In the genomic region with DNA sequence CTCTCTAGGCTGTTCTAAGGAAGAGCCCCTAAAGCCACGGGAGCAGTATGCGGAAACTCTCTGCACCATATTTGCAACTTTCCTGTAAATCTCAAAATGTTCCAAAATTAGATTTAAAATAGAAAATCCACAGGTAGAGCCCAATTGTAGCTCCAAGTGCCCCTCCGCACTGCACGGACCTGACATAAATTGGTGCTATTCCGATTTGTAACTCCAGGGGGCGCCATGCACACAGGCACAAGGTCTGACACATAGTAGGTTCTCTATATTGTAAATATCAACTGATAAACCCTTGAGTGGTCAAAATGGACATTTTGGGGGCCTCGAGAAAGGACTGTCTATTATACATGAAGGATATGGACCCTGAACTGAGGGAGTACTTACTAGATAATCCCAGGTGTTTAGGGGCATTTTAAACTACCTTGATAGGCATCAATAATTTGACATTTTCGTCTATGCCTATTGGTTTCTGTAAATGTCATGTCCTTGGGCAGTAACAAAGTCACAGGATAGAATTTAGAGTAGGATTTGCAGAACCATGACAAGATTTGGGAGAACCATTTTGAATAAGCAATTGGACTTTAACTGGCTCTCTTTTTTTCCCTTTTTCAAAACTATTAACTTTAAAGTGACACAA, we compare ENCODE assay signal across 1 cellular context.
TF ChIP-seq lines count a peak whose summit lies in the region.

No MANE protein-coding gene starts in this region.

TF ChIP-seq in K562, 482 proteins besides CTCF, POLR2A, EP300 and RAD21 (continued from another document):
- TF ChIP-seq, protein P1, sequence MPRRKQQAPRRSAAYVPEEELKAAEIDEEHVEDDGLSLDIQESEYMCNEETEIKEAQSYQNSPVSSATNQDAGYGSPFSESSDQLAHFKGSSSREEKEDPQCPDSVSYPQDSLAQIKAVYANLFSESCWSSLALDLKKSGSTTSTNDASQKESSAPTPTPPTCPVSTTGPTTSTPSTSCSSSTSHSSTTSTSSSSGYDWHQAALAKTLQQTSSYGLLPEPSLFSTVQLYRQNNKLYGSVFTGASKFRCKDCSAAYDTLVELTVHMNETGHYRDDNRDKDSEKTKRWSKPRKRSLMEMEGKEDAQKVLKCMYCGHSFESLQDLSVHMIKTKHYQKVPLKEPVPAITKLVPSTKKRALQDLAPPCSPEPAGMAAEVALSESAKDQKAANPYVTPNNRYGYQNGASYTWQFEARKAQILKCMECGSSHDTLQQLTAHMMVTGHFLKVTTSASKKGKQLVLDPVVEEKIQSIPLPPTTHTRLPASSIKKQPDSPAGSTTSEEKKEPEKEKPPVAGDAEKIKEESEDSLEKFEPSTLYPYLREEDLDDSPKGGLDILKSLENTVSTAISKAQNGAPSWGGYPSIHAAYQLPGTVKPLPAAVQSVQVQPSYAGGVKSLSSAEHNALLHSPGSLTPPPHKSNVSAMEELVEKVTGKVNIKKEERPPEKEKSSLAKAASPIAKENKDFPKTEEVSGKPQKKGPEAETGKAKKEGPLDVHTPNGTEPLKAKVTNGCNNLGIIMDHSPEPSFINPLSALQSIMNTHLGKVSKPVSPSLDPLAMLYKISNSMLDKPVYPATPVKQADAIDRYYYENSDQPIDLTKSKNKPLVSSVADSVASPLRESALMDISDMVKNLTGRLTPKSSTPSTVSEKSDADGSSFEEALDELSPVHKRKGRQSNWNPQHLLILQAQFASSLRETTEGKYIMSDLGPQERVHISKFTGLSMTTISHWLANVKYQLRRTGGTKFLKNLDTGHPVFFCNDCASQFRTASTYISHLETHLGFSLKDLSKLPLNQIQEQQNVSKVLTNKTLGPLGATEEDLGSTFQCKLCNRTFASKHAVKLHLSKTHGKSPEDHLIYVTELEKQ (CRISPR knock-in tag; IDR thresholded peaks at IDR 0.05), result no peak
- TF ChIP-seq, protein P2, sequence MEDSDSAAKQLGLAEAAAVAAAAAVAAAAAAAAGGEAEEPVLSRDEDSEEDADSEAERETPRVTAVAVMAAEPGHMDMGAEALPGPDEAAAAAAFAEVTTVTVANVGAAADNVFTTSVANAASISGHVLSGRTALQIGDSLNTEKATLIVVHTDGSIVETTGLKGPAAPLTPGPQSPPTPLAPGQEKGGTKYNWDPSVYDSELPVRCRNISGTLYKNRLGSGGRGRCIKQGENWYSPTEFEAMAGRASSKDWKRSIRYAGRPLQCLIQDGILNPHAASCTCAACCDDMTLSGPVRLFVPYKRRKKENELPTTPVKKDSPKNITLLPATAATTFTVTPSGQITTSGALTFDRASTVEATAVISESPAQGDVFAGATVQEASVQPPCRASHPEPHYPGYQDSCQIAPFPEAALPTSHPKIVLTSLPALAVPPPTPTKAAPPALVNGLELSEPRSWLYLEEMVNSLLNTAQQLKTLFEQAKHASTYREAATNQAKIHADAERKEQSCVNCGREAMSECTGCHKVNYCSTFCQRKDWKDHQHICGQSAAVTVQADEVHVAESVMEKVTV (CRISPR knock-in tag; IDR thresholded peaks at IDR 0.05), result peak; percentile 52; the same call in 1 of the 2 replicates
- TF ChIP-seq JUND (IDR thresholded peaks at IDR 0.05; ENCODE audit: borderline replicate concordance, low read depth, low read length), result 0 out of 2 replicates have a peak, but pooled peaks have one; percentile 7
- TF ChIP-seq JUND (tag; IDR thresholded peaks at IDR 0.05; ENCODE audit: borderline replicate concordance, low read depth, low read length), result no peak
- no peak for TF ChIP-seq MYC (IDR thresholded peaks at IDR 0.05; ENCODE audit: low read depth, low read length)
- no peak for TF ChIP-seq MYC (CRISPR knock-in tag; IDR thresholded peaks at IDR 0.05; ENCODE audit: borderline replicate concordance, low read depth)
- no peak for TF ChIP-seq SRSF1 (IDR thresholded peaks at IDR 0.05; ENCODE audit: low read depth, low read length)
- TF ChIP-seq, protein P3, sequence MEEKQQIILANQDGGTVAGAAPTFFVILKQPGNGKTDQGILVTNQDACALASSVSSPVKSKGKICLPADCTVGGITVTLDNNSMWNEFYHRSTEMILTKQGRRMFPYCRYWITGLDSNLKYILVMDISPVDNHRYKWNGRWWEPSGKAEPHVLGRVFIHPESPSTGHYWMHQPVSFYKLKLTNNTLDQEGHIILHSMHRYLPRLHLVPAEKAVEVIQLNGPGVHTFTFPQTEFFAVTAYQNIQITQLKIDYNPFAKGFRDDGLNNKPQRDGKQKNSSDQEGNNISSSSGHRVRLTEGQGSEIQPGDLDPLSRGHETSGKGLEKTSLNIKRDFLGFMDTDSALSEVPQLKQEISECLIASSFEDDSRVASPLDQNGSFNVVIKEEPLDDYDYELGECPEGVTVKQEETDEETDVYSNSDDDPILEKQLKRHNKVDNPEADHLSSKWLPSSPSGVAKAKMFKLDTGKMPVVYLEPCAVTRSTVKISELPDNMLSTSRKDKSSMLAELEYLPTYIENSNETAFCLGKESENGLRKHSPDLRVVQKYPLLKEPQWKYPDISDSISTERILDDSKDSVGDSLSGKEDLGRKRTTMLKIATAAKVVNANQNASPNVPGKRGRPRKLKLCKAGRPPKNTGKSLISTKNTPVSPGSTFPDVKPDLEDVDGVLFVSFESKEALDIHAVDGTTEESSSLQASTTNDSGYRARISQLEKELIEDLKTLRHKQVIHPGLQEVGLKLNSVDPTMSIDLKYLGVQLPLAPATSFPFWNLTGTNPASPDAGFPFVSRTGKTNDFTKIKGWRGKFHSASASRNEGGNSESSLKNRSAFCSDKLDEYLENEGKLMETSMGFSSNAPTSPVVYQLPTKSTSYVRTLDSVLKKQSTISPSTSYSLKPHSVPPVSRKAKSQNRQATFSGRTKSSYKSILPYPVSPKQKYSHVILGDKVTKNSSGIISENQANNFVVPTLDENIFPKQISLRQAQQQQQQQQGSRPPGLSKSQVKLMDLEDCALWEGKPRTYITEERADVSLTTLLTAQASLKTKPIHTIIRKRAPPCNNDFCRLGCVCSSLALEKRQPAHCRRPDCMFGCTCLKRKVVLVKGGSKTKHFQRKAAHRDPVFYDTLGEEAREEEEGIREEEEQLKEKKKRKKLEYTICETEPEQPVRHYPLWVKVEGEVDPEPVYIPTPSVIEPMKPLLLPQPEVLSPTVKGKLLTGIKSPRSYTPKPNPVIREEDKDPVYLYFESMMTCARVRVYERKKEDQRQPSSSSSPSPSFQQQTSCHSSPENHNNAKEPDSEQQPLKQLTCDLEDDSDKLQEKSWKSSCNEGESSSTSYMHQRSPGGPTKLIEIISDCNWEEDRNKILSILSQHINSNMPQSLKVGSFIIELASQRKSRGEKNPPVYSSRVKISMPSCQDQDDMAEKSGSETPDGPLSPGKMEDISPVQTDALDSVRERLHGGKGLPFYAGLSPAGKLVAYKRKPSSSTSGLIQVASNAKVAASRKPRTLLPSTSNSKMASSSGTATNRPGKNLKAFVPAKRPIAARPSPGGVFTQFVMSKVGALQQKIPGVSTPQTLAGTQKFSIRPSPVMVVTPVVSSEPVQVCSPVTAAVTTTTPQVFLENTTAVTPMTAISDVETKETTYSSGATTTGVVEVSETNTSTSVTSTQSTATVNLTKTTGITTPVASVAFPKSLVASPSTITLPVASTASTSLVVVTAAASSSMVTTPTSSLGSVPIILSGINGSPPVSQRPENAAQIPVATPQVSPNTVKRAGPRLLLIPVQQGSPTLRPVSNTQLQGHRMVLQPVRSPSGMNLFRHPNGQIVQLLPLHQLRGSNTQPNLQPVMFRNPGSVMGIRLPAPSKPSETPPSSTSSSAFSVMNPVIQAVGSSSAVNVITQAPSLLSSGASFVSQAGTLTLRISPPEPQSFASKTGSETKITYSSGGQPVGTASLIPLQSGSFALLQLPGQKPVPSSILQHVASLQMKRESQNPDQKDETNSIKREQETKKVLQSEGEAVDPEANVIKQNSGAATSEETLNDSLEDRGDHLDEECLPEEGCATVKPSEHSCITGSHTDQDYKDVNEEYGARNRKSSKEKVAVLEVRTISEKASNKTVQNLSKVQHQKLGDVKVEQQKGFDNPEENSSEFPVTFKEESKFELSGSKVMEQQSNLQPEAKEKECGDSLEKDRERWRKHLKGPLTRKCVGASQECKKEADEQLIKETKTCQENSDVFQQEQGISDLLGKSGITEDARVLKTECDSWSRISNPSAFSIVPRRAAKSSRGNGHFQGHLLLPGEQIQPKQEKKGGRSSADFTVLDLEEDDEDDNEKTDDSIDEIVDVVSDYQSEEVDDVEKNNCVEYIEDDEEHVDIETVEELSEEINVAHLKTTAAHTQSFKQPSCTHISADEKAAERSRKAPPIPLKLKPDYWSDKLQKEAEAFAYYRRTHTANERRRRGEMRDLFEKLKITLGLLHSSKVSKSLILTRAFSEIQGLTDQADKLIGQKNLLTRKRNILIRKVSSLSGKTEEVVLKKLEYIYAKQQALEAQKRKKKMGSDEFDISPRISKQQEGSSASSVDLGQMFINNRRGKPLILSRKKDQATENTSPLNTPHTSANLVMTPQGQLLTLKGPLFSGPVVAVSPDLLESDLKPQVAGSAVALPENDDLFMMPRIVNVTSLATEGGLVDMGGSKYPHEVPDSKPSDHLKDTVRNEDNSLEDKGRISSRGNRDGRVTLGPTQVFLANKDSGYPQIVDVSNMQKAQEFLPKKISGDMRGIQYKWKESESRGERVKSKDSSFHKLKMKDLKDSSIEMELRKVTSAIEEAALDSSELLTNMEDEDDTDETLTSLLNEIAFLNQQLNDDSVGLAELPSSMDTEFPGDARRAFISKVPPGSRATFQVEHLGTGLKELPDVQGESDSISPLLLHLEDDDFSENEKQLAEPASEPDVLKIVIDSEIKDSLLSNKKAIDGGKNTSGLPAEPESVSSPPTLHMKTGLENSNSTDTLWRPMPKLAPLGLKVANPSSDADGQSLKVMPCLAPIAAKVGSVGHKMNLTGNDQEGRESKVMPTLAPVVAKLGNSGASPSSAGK (IDR thresholded peaks at IDR 0.05), result no peak
- no peak for TF ChIP-seq ZNF589 (CRISPR knock-in tag; IDR thresholded peaks at IDR 0.05; ENCODE audit: low read depth)
- TF ChIP-seq RAD51 (IDR thresholded peaks at IDR 0.05; ENCODE audit: borderline replicate concordance, low read depth), result no peak
- no peak for TF ChIP-seq ZNF695 (CRISPR knock-in tag; IDR thresholded peaks at IDR 0.05)
- no peak for TF ChIP-seq TAF1 (IDR thresholded peaks at IDR 0.05; ENCODE audit: control insufficient read depth, extremely low read depth, insufficient read depth, low read length, severe bottlenecking)
- TF ChIP-seq NR4A1 (CRISPR knock-in tag; IDR thresholded peaks at IDR 0.05), result no peak
- no peak for TF ChIP-seq NR4A1 (tag; IDR thresholded peaks at IDR 0.05)
- TF ChIP-seq SMC3 (conservative IDR thresholded peaks at IDR 0.05; ENCODE audit: insufficient read depth, low read depth, low read length), result peak; percentile 85
- no peak for TF ChIP-seq IRF2 (CRISPR knock-in tag; IDR thresholded peaks at IDR 0.05)
- TF ChIP-seq, protein P4, sequence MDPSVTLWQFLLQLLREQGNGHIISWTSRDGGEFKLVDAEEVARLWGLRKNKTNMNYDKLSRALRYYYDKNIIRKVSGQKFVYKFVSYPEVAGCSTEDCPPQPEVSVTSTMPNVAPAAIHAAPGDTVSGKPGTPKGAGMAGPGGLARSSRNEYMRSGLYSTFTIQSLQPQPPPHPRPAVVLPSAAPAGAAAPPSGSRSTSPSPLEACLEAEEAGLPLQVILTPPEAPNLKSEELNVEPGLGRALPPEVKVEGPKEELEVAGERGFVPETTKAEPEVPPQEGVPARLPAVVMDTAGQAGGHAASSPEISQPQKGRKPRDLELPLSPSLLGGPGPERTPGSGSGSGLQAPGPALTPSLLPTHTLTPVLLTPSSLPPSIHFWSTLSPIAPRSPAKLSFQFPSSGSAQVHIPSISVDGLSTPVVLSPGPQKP (CRISPR knock-in tag; IDR thresholded peaks at IDR 0.05), result no peak
- TF ChIP-seq ZKSCAN1 (IDR thresholded peaks at IDR 0.05; ENCODE audit: low read depth, low read length), result peak; percentile 100
- TF ChIP-seq CC2D1A (IDR thresholded peaks at IDR 0.05), result peak; percentile 52; the same call in 1 of the 2 replicates
- TF ChIP-seq GTF2F1 (IDR thresholded peaks at IDR 0.05; ENCODE audit: low read depth, low read length), result no peak
